Comparison of ENCODE assay signal across 7 cellular contexts in the genomic region with DNA sequence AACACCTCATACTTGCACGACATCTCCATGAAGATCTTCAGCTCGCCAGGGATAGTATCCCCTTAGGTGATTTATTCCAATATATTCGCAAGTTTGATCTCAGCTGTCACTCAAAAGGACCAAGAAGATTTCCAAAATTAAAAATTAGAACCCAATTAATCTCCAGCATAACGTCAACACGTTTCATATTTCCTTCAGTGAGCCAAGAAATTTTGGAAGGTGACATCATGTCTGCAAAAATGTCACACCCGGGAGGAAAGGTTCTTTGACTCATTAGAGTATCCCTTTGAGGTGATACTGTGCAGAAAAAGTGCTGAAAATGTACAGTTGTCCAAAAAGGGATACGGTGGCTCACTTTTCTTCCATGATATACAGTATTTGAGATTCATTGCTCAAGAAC.
"Had no signal": no experiment of that assay in that cellular context is flagged by ENCODE, and none has a peak within 500 bp of the region (broad histone marks: within the 10 kb centered on the region; RNA-seq: fewer than 3 reads in every experiment).

No MANE protein-coding gene starts in this region.

- DNase-seq: GDM1, GF-D8 had no signal

- FAIRE-seq: GM12878, GM12891, GM12892, GM18507, GM19239 had no signal

- H3K4me3 ChIP-seq: GM12878 had no signal

- ATAC-seq: GM12878 had no signal
